ENCODE assay signal across 7 cellular contexts in genomic region chr5:178989311-178989710, GRCh38. TPM values are rescaled to one million over a fixed set of nuclear protein-coding genes. Genes with fewer than 3 reads are reported as not detected.
"Had no signal": no experiment of that assay in that cellular context is flagged by ENCODE, and none has a peak within 500 bp of the region (broad histone marks: within the 10 kb centered on the region; RNA-seq: fewer than 3 reads in every experiment).

No MANE protein-coding gene starts in this region.

- ATAC-seq: GM23338, K562 had no signal

- DNase-seq: H9, HCEC 1CT, IMR-90 had no signal

- H3K4me1 Mint-ChIP-seq: GM23338 had no signal

- H3K4me3 Mint-ChIP-seq: GM23338, H9 had no signal

- H3K4me3 ChIP-seq: GM23338, K562 had no signal

- H3K27ac Mint-ChIP-seq: GM23338, H9 had no signal

RNA-seq across cellular contexts. Expression of gene GRM6, which starts 5.8 kb away (rescaled TPM):
- total RNA-seq: GM23338, H1, H9, HT-29, IMR-90, K562 had no signal
- polyA plus RNA-seq: H1, IMR-90, K562 had no signal

RNA-seq across cellular contexts. Expression of gene ZNF879, which starts 34.3 kb away (rescaled TPM):
- total RNA-seq: HT-29 had no signal

RNA-seq across cellular contexts. Expression of gene ZNF454, which starts 48.3 kb away (rescaled TPM):
- total RNA-seq: H9, HT-29, K562 had no signal
- polyA plus RNA-seq: K562 had no signal
